Comparison of ENCODE assay signal across 17 cellular contexts in genomic region chr12:124088232-124088907, GRCh38.
DNase-seq lines count a peak whose midpoint lies in the region; ATAC-seq and TF ChIP-seq lines count a peak whose summit lies in the region.
"Had no signal": no experiment of that assay in that cellular context is flagged by ENCODE, and none has a peak within 500 bp of the region (broad histone marks: within the 10 kb centered on the region; RNA-seq: fewer than 3 reads in every experiment).

No MANE protein-coding gene starts in this region.

- H3K4me1 Mint-ChIP-seq in GM23338 (peaks cover 10% of the 10 kb centered on the region), glutamatergic neuron (ENCODE audit: low read depth, unreplicated experiment) (peaks cover 34% of the 10 kb centered on the region)
- no peaks in the 10 kb centered on the region for H3K4me1 Mint-ChIP-seq in activated naive CD4-positive, alpha-beta T cell treated with anti-CD3 and anti-CD28 coated beads for 36 hours (ENCODE audit: low read depth)
- H3K4me1 Mint-ChIP-seq: B cell; CD4-positive, alpha-beta memory T cell had no signal

- CTCF ChIA-PET in activated naive CD4-positive, alpha-beta T cell treated with anti-CD3 and anti-CD28 coated beads for 36 hours (lab: Charles Lee), result interaction anchor here (0.7 kb wide), 1 partner anchor 209 kb away, joined by 4 read pairs; no protein-coding TSS in a partner anchor

- peaks cover 5% of the 10 kb centered on the region; the same call in 2 of the 3 replicates for H3K9me3 Mint-ChIP-seq in GM23338
- peaks cover 17% of the 10 kb centered on the region for H3K9me3 Mint-ChIP-seq in glutamatergic neuron (ENCODE audit: unreplicated experiment)
- no peaks in the 10 kb centered on the region for H3K9me3 Mint-ChIP-seq in activated naive CD4-positive, alpha-beta T cell treated with anti-CD3 and anti-CD28 coated beads for 36 hours

- no peak overlapping the region for H3K4me3 ChIP-seq in GM23338
- H3K4me3 ChIP-seq: PC-9, SK-N-MC had no signal

- H3K79me2 ChIP-seq in GM23338 (replicated peaks; ENCODE audit: insufficient read depth), result no peaks in the 10 kb centered on the region

- H3K27ac Mint-ChIP-seq in GM23338, result no peak overlapping the region
- H3K27ac Mint-ChIP-seq in glutamatergic neuron (ENCODE audit: unreplicated experiment), result peak overlapping the region; percentile 36
- H3K27ac Mint-ChIP-seq in activated naive CD4-positive, alpha-beta T cell treated with anti-CD3 and anti-CD28 coated beads for 36 hours, result no peak overlapping the region
- H3K27ac Mint-ChIP-seq: B cell; CD4-positive, alpha-beta memory T cell had no signal

- H2AFZ ChIP-seq in GM23338, result peak overlapping the region; percentile 81; the same call in 1 of the 2 replicates
- H2AFZ ChIP-seq: PC-9 had no signal

- TF ChIP-seq CTCF in GM23338 (conservative IDR thresholded peaks at IDR 0.05; ENCODE audit: low read depth in 2 of 2), result no peak
- no peak for TF ChIP-seq CTCF in glutamatergic neuron (IDR thresholded peaks at IDR 0.05; ENCODE audit: partially characterized antibody, unreplicated experiment)

- ATAC-seq in GM23338, result no peak
- peak; percentile 68 for ATAC-seq in sciatic nerve

- H3K4me2 ChIP-seq in GM23338, result no peak overlapping the region
- H3K4me2 ChIP-seq: PC-9 had no signal

- H3K27me3 Mint-ChIP-seq in GM23338 (ENCODE audit: insufficient read depth, low read depth, poor library complexity) (peaks cover 16% of the 10 kb centered on the region), glutamatergic neuron (ENCODE audit: unreplicated experiment) (peaks cover 6% of the 10 kb centered on the region)
- H3K27me3 Mint-ChIP-seq in activated naive CD4-positive, alpha-beta T cell treated with anti-CD3 and anti-CD28 coated beads for 36 hours (ENCODE audit: low read depth), result peaks cover 3% of the 10 kb centered on the region
- H3K27me3 Mint-ChIP-seq: B cell had no signal

- H3K36me3 Mint-ChIP-seq in GM23338 (ENCODE audit: low read depth) (no peaks in the 10 kb centered on the region), glutamatergic neuron (ENCODE audit: unreplicated experiment) (no peaks in the 10 kb centered on the region)
- no peaks in the 10 kb centered on the region for H3K36me3 Mint-ChIP-seq in activated naive CD4-positive, alpha-beta T cell treated with anti-CD3 and anti-CD28 coated beads for 36 hours (ENCODE audit: low read depth)
- H3K36me3 Mint-ChIP-seq: CD4-positive, alpha-beta memory T cell had no signal

- H3K27ac ChIP-seq in GM23338 (ENCODE audit: low read depth), result no peak overlapping the region
- H3K27ac ChIP-seq: PC-9, SK-N-MC had no signal

- intact Hi-C loops in sciatic nerve (cut with DNase I), result no loop called here
- intact Hi-C loops in activated naive CD4-positive, alpha-beta T cell treated with anti-CD3 and anti-CD28 coated beads for 36 hours (cut with micrococcal nuclease), result no loop called here

- 0 out of 2 replicates have a peak, but pooled peaks cover 7% of the 10 kb centered on the region for H3K4me1 ChIP-seq in GM23338 (ENCODE audit: insufficient read depth)

- H3K4me3 Mint-ChIP-seq in GM23338, result no peak overlapping the region
- H3K4me3 Mint-ChIP-seq in glutamatergic neuron (ENCODE audit: unreplicated experiment), result peak overlapping the region; percentile 4
- H3K4me3 Mint-ChIP-seq in activated naive CD4-positive, alpha-beta T cell treated with anti-CD3 and anti-CD28 coated beads for 36 hours, result no peak overlapping the region
- H3K4me3 Mint-ChIP-seq: B cell; CD4-positive, alpha-beta memory T cell had no signal

- H3K36me3 ChIP-seq in GM23338 (ENCODE audit: insufficient read depth), result peaks cover 5% of the 10 kb centered on the region; the same call in 1 of the 2 replicates

- no peak for DNase-seq in GM23338 (ENCODE audit: low spot score)
- peak; percentile 31 for DNase-seq in NCI-H526 treated with DMSO at 0.1 percent for 48 hours (lab: John Stamatoyannopoulos, UW)
- DNase-seq in glutamatergic neuron, result no peak
- DNase-seq in sciatic nerve (ENCODE audit: low spot score), result no peak
- DNase-seq in activated CD4-positive, alpha-beta T cell treated with anti-CD3 and anti-CD28 coated beads for 1 hour, result no peak
- no peak for DNase-seq in SHP77 treated with DMSO at 0.1 percent for 48 hours (lab: John Stamatoyannopoulos, UW)
- no peak for DNase-seq in activated naive CD4-positive, alpha-beta T cell treated with anti-CD3 and anti-CD28 coated beads for 36 hours
- DNase-seq: ACHN; CD4-positive, alpha-beta memory T cell; Karpas-422; MM.1S; NCI-H2029 treated with DMSO at 0.1 percent for 48 hours; NCI-H510A; NK-92 treated with Interleukin-12 subunit alpha and Interleukin-12 subunit beta, amount 100 ng/mL, for 24 hours; PC-9 had no signal

- H3K9me2 ChIP-seq in GM23338 (ENCODE audit: insufficient read depth), result peaks cover 8% of the 10 kb centered on the region; the same call in 1 of the 2 replicates

- H3K27me3 ChIP-seq in GM23338 (ENCODE audit: insufficient read depth), result no peaks in the 10 kb centered on the region

- H4K20me1 ChIP-seq in GM23338 (replicated peaks; ENCODE audit: insufficient read depth), result no peaks in the 10 kb centered on the region

- H3F3A ChIP-seq in GM23338 (replicated peaks; ENCODE audit: low read depth), result 0 out of 2 replicates have a peak, but pooled peaks cover 2% of the 10 kb centered on the region

TF ChIP-seq in GM23338, 12 proteins besides CTCF, POLR2A, EP300 and RAD21 (continues in another document):
- TF ChIP-seq JUNB (IDR thresholded peaks at IDR 0.05; ENCODE audit: unreplicated experiment) (no peak), ETS1 (IDR thresholded peaks at IDR 0.05) (no peak), EZH2phosphoT487 (IDR thresholded peaks at IDR 0.05; ENCODE audit: unreplicated experiment) (no peak), STAT1 (IDR thresholded peaks at IDR 0.05; ENCODE audit: unreplicated experiment) (no peak), NANOG (IDR thresholded peaks at IDR 0.05; ENCODE audit: borderline replicate concordance) (no peak)
- TF ChIP-seq, protein P1, sequence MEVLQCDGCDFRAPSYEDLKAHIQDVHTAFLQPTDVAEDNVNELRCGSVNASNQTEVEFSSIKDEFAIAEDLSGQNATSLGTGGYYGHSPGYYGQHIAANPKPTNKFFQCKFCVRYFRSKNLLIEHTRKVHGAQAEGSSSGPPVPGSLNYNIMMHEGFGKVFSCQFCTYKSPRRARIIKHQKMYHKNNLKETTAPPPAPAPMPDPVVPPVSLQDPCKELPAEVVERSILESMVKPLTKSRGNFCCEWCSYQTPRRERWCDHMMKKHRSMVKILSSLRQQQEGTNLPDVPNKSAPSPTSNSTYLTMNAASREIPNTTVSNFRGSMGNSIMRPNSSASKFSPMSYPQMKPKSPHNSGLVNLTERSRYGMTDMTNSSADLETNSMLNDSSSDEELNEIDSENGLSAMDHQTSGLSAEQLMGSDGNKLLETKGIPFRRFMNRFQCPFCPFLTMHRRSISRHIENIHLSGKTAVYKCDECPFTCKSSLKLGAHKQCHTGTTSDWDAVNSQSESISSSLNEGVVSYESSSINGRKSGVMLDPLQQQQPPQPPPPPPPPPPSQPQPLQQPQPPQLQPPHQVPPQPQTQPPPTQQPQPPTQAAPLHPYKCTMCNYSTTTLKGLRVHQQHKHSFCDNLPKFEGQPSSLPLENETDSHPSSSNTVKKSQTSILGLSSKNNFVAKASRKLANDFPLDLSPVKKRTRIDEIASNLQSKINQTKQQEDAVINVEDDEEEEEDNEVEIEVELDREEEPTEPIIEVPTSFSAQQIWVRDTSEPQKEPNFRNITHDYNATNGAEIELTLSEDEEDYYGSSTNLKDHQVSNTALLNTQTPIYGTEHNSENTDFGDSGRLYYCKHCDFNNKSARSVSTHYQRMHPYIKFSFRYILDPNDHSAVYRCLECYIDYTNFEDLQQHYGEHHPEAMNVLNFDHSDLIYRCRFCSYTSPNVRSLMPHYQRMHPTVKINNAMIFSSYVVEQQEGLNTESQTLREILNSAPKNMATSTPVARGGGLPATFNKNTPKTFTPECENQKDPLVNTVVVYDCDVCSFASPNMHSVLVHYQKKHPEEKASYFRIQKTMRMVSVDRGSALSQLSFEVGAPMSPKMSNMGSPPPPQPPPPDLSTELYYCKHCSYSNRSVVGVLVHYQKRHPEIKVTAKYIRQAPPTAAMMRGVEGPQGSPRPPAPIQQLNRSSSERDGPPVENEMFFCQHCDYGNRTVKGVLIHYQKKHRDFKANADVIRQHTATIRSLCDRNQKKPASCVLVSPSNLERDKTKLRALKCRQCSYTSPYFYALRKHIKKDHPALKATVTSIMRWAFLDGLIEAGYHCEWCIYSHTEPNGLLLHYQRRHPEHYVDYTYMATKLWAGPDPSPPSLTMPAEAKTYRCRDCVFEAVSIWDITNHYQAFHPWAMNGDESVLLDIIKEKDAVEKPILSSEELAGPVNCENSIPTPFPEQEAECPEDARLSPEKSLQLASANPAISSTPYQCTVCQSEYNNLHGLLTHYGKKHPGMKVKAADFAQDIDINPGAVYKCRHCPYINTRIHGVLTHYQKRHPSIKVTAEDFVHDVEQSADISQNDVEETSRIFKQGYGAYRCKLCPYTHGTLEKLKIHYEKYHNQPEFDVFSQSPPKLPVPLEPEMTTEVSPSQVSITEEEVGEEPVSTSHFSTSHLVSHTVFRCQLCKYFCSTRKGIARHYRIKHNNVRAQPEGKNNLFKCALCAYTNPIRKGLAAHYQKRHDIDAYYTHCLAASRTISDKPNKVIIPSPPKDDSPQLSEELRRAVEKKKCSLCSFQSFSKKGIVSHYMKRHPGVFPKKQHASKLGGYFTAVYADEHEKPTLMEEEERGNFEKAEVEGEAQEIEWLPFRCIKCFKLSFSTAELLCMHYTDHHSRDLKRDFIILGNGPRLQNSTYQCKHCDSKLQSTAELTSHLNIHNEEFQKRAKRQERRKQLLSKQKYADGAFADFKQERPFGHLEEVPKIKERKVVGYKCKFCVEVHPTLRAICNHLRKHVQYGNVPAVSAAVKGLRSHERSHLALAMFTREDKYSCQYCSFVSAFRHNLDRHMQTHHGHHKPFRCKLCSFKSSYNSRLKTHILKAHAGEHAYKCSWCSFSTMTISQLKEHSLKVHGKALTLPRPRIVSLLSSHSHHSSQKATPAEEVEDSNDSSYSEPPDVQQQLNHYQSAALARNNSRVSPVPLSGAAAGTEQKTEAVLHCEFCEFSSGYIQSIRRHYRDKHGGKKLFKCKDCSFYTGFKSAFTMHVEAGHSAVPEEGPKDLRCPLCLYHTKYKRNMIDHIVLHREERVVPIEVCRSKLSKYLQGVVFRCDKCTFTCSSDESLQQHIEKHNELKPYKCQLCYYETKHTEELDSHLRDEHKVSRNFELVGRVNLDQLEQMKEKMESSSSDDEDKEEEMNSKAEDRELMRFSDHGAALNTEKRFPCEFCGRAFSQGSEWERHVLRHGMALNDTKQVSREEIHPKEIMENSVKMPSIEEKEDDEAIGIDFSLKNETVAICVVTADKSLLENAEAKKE (CRISPR knock-in tag; IDR thresholded peaks at IDR 0.05), result no peak
